8 cellular contexts compared by ENCODE assay signal in the genomic region with DNA sequence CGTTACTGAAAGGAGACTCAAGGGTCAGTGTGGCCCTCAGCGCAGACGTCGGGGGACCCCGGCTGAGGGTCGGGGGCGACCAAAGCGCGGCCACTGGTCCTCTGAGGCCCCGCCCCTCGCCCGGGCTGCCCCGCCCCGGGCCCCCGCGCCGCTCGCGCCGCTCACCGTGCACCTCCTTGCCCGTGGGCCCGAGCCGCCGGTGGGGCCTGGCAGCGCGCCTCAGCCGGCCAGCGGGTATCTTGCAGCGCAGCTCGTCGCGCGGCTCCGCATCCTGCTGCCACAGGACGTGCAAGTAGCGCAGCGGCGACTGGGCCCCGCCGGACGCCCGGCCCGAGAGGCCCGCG. TPM values are rescaled to one million over a fixed set of nuclear protein-coding genes. Genes with fewer than 3 reads are reported as not detected.
DNase-seq lines count a peak whose midpoint lies in the region; ATAC-seq, FAIRE-seq and TF ChIP-seq lines count a peak whose summit lies in the region.

No MANE protein-coding gene starts in this region.

- H2AFZ ChIP-seq in PC-9, result peak overlapping the region; percentile 82
- peak overlapping the region; percentile 85 for H2AFZ ChIP-seq in GM12878 (ENCODE audit: control insufficient read depth, low read depth, low read length)

- peak; percentile 73 for DNase-seq in NCI-H2227 (lab: John Stamatoyannopoulos, UW; ENCODE audit: unreplicated experiment)
- no peak for DNase-seq in NCI-H2227 treated with DMSO at 0.1 percent for 48 hours (lab: John Stamatoyannopoulos, UW)
- DNase-seq in PC-9, result peak in 1 of 2 experiments; percentile 46
- no peak for DNase-seq in GM12878 (ENCODE audit: low read depth, low spot score)
- DNase-seq in kidney glomerular epithelial cell (lab: John Stamatoyannopoulos, UW), result peak; percentile 45
- DNase-seq in stimulated activated CD4-positive, alpha-beta T cell treated with anti-CD3 and anti-CD28 coated beads, Interleukin-4, amount 100 ng/mL, for 48 hours (ENCODE audit: low read depth in 2 of 2), result peak; percentile 43 to 44
- no peak for DNase-seq in glomerular visceral epithelial cell (ENCODE audit: extremely low spot score)

- peaks cover 23% of the 10 kb centered on the region for H3K4me1 ChIP-seq in PC-9 (replicated peaks; ENCODE audit: insufficient read depth)
- peaks cover 8% of the 10 kb centered on the region; the same call in 1 of the 2 replicates for H3K4me1 ChIP-seq in GM12878 (ENCODE audit: control insufficient read depth, insufficient read depth, low read length)

- BruUV-seq in PC-9 (replicated peaks; lab: Mats Ljungman, UMichigan) (no TSS peak), GM12878 (replicated peaks; lab: Mats Ljungman, UMichigan) (no TSS peak)

- no peak for TF ChIP-seq POLR2A in GM12878 (IDR thresholded peaks at IDR 0.05; ENCODE audit: low read depth, low read length)

- H3K36me3 ChIP-seq in PC-9 (ENCODE audit: low read depth) (no peaks in the 10 kb centered on the region), GM12878 (ENCODE audit: control insufficient read depth in 2 of 2, insufficient read depth in 2 of 2, low read length in 1 of 2) (no peaks in the 10 kb centered on the region; a peak in 2 of 4 replicates)

- in situ Hi-C loops in GM12878 (cut with MboI), result no loop called here

- H4K20me1 ChIP-seq in PC-9 (ENCODE audit: insufficient read depth) (peaks cover 9% of the 10 kb centered on the region; the same call in 1 of the 2 replicates), GM12878 (ENCODE audit: control insufficient read depth, insufficient read depth) (no peaks in the 10 kb centered on the region)

- H3K27ac ChIP-seq in PC-9 (peak overlapping the region; percentile 35), GM12878 (ENCODE audit: control insufficient read depth, insufficient read depth) (peak overlapping the region; percentile 51)

- ATAC-seq in HG02798 (IDR thresholded peaks at IDR 0.05; ENCODE audit: poor library complexity, unreplicated experiment), result peak; percentile 40
- peak; percentile 67 for ATAC-seq in GM12878

- CTCF ChIA-PET in PC-9 (lab: Charles Lee) (interaction anchor here (0.5 to 1.7 kb wide), 4 partner anchors 26 to 260 kb away, joined by 3 to 10 read pairs (median 4); partner anchors contain the start of gene GGA1), GM12878 (lab: Yijun Ruan, JAX) (interaction anchor here (0.6 to 4.6 kb wide), 6 partner anchors 8 to 201 kb away, joined by 4 to 32 read pairs (median 6); no protein-coding TSS in a partner anchor)

- H3K79me2 ChIP-seq in PC-9 (ENCODE audit: low read depth) (peaks cover 44% of the 10 kb centered on the region), GM12878 (ENCODE audit: control insufficient read depth, insufficient read depth, low read length) (peaks cover 28% of the 10 kb centered on the region)

- H3K9me3 ChIP-seq in PC-9 (ENCODE audit: insufficient read depth, low read depth), result peaks cover 4% of the 10 kb centered on the region; the same call in 1 of the 2 replicates
- H3K9me3 ChIP-seq in GM12878 (replicated peaks; ENCODE audit: control insufficient read depth, insufficient read depth, low read length), result peaks cover 2% of the 10 kb centered on the region; the same call in 2 of the 3 replicates

- no peaks in the 10 kb centered on the region for H3K27me3 ChIP-seq in PC-9 (ENCODE audit: insufficient read depth, low read depth)
- H3K27me3 ChIP-seq in GM12878 (replicated peaks in 1 of 2; ENCODE audit: control insufficient read depth in 2 of 2, insufficient read depth in 2 of 2, low read length in 1 of 2), result no peaks in the 10 kb centered on the region

- TF ChIP-seq EP300 in GM12878 (IDR thresholded peaks at IDR 0.05; ENCODE audit: borderline replicate concordance in 1 of 2, control insufficient read depth in 1 of 2, low read depth in 2 of 2, low read length in 2 of 2), result no peak

- H3F3A ChIP-seq in PC-9 (ENCODE audit: insufficient read depth, low read depth), result peaks cover 50% of the 10 kb centered on the region

- H3K9me2 ChIP-seq in PC-9 (ENCODE audit: insufficient read depth), result no peaks in the 10 kb centered on the region

- SMC1A ChIA-PET in GM12878 (lab: Charles Lee; ENCODE audit: uncharacterized antibody, unreplicated experiment), result interaction anchor here (0.9 to 1.4 kb wide), 2 partner anchors 9 to 63 kb away, joined by 3 to 4 read pairs; no protein-coding TSS in a partner anchor

- intact Hi-C loops in PC-9 (cut with micrococcal nuclease; ENCODE audit: unreplicated experiment) (loop anchor here (5.0 to 10.0 kb wide), 3 partner anchors 36 to 299 kb away; partner anchors contain the start of genes C22orf23, GCAT and POLR2F), GM12878 (cut with micrococcal nuclease; ENCODE audit: unreplicated experiment) (loop anchor here (10.0 kb wide), 1 partner anchor 911 kb away; the partner anchor contains the start of gene SUN2)

- TF ChIP-seq CTCF in PC-9 (conservative IDR thresholded peaks at IDR 0.05), result no peak
- TF ChIP-seq CTCF in GM12878 (IDR thresholded peaks at IDR 0.05 in 2 of 3, conservative IDR thresholded peaks at IDR 0.05 in 1 of 3; ENCODE audit: control insufficient read depth in 2 of 3, extremely low read depth in 1 of 3, insufficient read depth in 1 of 3, low read depth in 3 of 3, low read length in 3 of 3), result no peak

- H3K4me3 ChIP-seq in PC-9, result peak overlapping the region; percentile 92
- H3K4me3 ChIP-seq in GM12878, result peak overlapping the region; percentile 86

- TF ChIP-seq RAD21 in GM12878 (IDR thresholded peaks at IDR 0.05; ENCODE audit: insufficient read depth, low read depth, low read length), result no peak

- peak overlapping the region; percentile 77 for H3K9ac ChIP-seq in GM12878 (ENCODE audit: control insufficient read depth, insufficient read depth, low read length)

- no peak for FAIRE-seq in GM12878 (lab: Jason Lieb, UNC)

- WGBS in GM12878 (ENCODE audit: insufficient coverage, insufficient replicate concordance, low lambda C conversion rate, missing lambda C conversion rate), result 3% methylated on average over 35 of the region's 46 CpGs

- POLR2A ChIA-PET in PC-9 (lab: Charles Lee; ENCODE audit: unreplicated experiment), result interaction anchor here (0.5 to 0.8 kb wide), 11 partner anchors 21 to 1478 kb away, joined by 3 to 13 read pairs (median 5); partner anchors contain the start of genes GCAT and LGALS1
- POLR2A ChIA-PET in GM12878 (lab: Charles Lee), result interaction anchor here (0.6 to 1.7 kb wide), 12 partner anchors 9 to 862 kb away, joined by 3 to 7 read pairs (median 4); partner anchors contain the start of genes C22orf23, GCAT, GGA1 and GTPBP1

- RAD21 ChIA-PET in GM12878 (lab: Charles Lee; ENCODE audit: unreplicated experiment), result interaction anchor here (0.7 to 1.5 kb wide), 5 partner anchors 9 to 182 kb away, joined by 3 to 5 read pairs (median 3); partner anchors contain the start of genes C22orf23 and POLR2F

- peak overlapping the region; percentile 90 for H3K4me2 ChIP-seq in PC-9
- peak overlapping the region; percentile 72 for H3K4me2 ChIP-seq in GM12878 (ENCODE audit: control insufficient read depth, insufficient read depth)

RNA-seq across cellular contexts. Expression of gene ANKRD54, which starts 0.4 kb away (rescaled TPM):
- total RNA-seq in PC-9 (2021) (32.3 and 33.6 TPM in 2 replicates), GM12878 (2014; rRNA removed) (19.0 and 19.1 TPM in 2 replicates), GM12878 (2014; rRNA removed; fragmentation: Illumina TruSeq; extraction: Trizol) (12.6 and 13.4 TPM in 2 replicates), GM12878 (2021) (15.8 and 18.3 TPM in 2 replicates)
- total RNA-seq in GM12878 (2013; cell fraction: nucleolus; rRNA removed), result 22.8 and 27.3 TPM in 2 replicates
- 5.8 TPM for polyA plus RNA-seq in GM12878 (2011; ENCODE audit: low read depth)
- polyA plus RNA-seq in GM12878 (2011; rRNA removed) (7.5 and 13.7 TPM in 2 replicates), GM12878 (2014; fragmentation: Illumina TruSeq; extraction: Trizol) (10.1 and 13.9 TPM in 2 replicates), GM12878 (2014; fragmentation: Nextera tagmentation; extraction: Ambion mirVana) (1 to 10 TPM; 5.8 to 9.7 TPM), GM12878 (2014; rRNA removed) (21.7 and 22.0 TPM in 2 replicates), GM12878 (2016; fragmentation: Nextera tagmentation; extraction: Ambion mirVana) (10 to 100 TPM; 25.3 to 31.6 TPM)
- 15.4 and 25.6 TPM in 2 replicates for polyA plus RNA-seq in GM12878 (2011; cell fraction: cytosol; rRNA removed)
- polyA plus RNA-seq in GM12878 (2011; cell fraction: nucleus; rRNA removed), result 36.5 and 41.5 TPM in 2 replicates
- 8.3 and 9.9 TPM in 2 replicates for polyA plus RNA-seq in GM12878 (2012)
- polyA minus RNA-seq in GM12878 (2011; rRNA and poly(A)+ RNA removed), result 10.0 and 26.6 TPM in 2 replicates
- polyA minus RNA-seq in GM12878 (2011; cell fraction: cytosol; rRNA and poly(A)+ RNA removed), result 10.2 and 13.5 TPM in 2 replicates
- 6.9 and 13.8 TPM in 2 replicates for polyA minus RNA-seq in GM12878 (2011; cell fraction: nucleus; rRNA and poly(A)+ RNA removed)

RNA-seq across cellular contexts. Expression of gene EIF3L, which starts 5.5 kb away (rescaled TPM):
- total RNA-seq in PC-9 (2021) (566 and 582 TPM in 2 replicates), GM12878 (2014; rRNA removed) (624 and 646 TPM in 2 replicates), GM12878 (2014; rRNA removed; fragmentation: Illumina TruSeq; extraction: Trizol) (493 and 525 TPM in 2 replicates), GM12878 (2021) (593 and 613 TPM in 2 replicates)
- total RNA-seq in GM12878 (2013; cell fraction: nucleolus; rRNA removed), result 152 and 153 TPM in 2 replicates
- 933 TPM for polyA plus RNA-seq in GM12878 (2011; ENCODE audit: low read depth)
- polyA plus RNA-seq in GM12878 (2011; rRNA removed) (1,037 and 1,269 TPM in 2 replicates), GM12878 (2014; fragmentation: Illumina TruSeq; extraction: Trizol) (783 and 881 TPM in 2 replicates), GM12878 (2014; fragmentation: Nextera tagmentation; extraction: Ambion mirVana) (100 to 1,000 TPM; 521 to 732 TPM), GM12878 (2014; rRNA removed) (613 and 643 TPM in 2 replicates), GM12878 (2016; fragmentation: Nextera tagmentation; extraction: Ambion mirVana) (100 to 1,000 TPM; 294 to 302 TPM)
- polyA plus RNA-seq in GM12878 (2011; cell fraction: cytosol; rRNA removed), result 868 and 904 TPM in 2 replicates
- polyA plus RNA-seq in GM12878 (2011; cell fraction: nucleus; rRNA removed), result 244 and 332 TPM in 2 replicates
- 1,002 and 1,217 TPM in 2 replicates for polyA plus RNA-seq in GM12878 (2012)
- 1,170 and 1,376 TPM in 2 replicates for polyA minus RNA-seq in GM12878 (2011; rRNA and poly(A)+ RNA removed)
- polyA minus RNA-seq in GM12878 (2011; cell fraction: cytosol; rRNA and poly(A)+ RNA removed), result 183 and 194 TPM in 2 replicates
- 89.0 and 104 TPM in 2 replicates for polyA minus RNA-seq in GM12878 (2011; cell fraction: nucleus; rRNA and poly(A)+ RNA removed)

RNA-seq across cellular contexts. Expression of gene GALR3, which starts 20.5 kb away (rescaled TPM):
- total RNA-seq in PC-9 (2021) (0.31 and 0.45 TPM in 2 replicates), GM12878 (2014; rRNA removed) (not detected in 2 replicates), GM12878 (2014; rRNA removed; fragmentation: Illumina TruSeq; extraction: Trizol) (not detected in 2 replicates), GM12878 (2021) (not detected in 2 replicates)
- total RNA-seq in GM12878 (2013; cell fraction: nucleolus; rRNA removed), result 0.96 TPM in 1 of 2 replicates, not detected in the other
- not detected for polyA plus RNA-seq in GM12878 (2011; ENCODE audit: low read depth)
- polyA plus RNA-seq in GM12878 (2011; rRNA removed) (not detected in 2 replicates), GM12878 (2014; fragmentation: Illumina TruSeq; extraction: Trizol) (not detected in 2 replicates), GM12878 (2014; fragmentation: Nextera tagmentation; extraction: Ambion mirVana) (not detected), GM12878 (2014; rRNA removed) (not detected in 2 replicates), GM12878 (2016; fragmentation: Nextera tagmentation; extraction: Ambion mirVana) (not detected)
- polyA plus RNA-seq in GM12878 (2011; cell fraction: cytosol; rRNA removed), result not detected in 2 replicates
- 0.13 and 0.19 TPM in 2 replicates for polyA plus RNA-seq in GM12878 (2011; cell fraction: nucleus; rRNA removed)
- not detected in 2 replicates for polyA plus RNA-seq in GM12878 (2012)
- polyA minus RNA-seq in GM12878 (2011; rRNA and poly(A)+ RNA removed), result 0.26 TPM in 1 of 2 replicates, not detected in the other
- not detected in 2 replicates for polyA minus RNA-seq in GM12878 (2011; cell fraction: cytosol; rRNA and poly(A)+ RNA removed)
- not detected in 2 replicates for polyA minus RNA-seq in GM12878 (2011; cell fraction: nucleus; rRNA and poly(A)+ RNA removed)

RNA-seq across cellular contexts. Expression of gene GCAT, which starts 36.0 kb away (rescaled TPM):
- total RNA-seq in PC-9 (2021) (32.3 and 37.7 TPM in 2 replicates), GM12878 (2014; rRNA removed) (28.6 and 32.6 TPM in 2 replicates), GM12878 (2014; rRNA removed; fragmentation: Illumina TruSeq; extraction: Trizol) (8.9 and 9.3 TPM in 2 replicates), GM12878 (2021) (21.8 and 22.8 TPM in 2 replicates)
- total RNA-seq in GM12878 (2013; cell fraction: nucleolus; rRNA removed), result 6.9 and 8.0 TPM in 2 replicates
- polyA plus RNA-seq in GM12878 (2011; ENCODE audit: low read depth), result 4.3 TPM
- polyA plus RNA-seq in GM12878 (2011; rRNA removed) (4.0 and 10.8 TPM in 2 replicates), GM12878 (2014; fragmentation: Illumina TruSeq; extraction: Trizol) (1.7 and 7.2 TPM in 2 replicates), GM12878 (2014; fragmentation: Nextera tagmentation; extraction: Ambion mirVana) (1 to 10 TPM in 1 of 2 experiments, under 1 TPM in 1; 0.95 to 2.4 TPM), GM12878 (2014; rRNA removed) (19.9 and 20.8 TPM in 2 replicates), GM12878 (2016; fragmentation: Nextera tagmentation; extraction: Ambion mirVana) (10 to 100 TPM; 29.9 to 34.3 TPM)
- 15.6 and 21.1 TPM in 2 replicates for polyA plus RNA-seq in GM12878 (2011; cell fraction: cytosol; rRNA removed)
- 22.0 and 24.7 TPM in 2 replicates for polyA plus RNA-seq in GM12878 (2011; cell fraction: nucleus; rRNA removed)
- 13.1 and 13.3 TPM in 2 replicates for polyA plus RNA-seq in GM12878 (2012)
- polyA minus RNA-seq in GM12878 (2011; rRNA and poly(A)+ RNA removed), result 7.3 and 14.1 TPM in 2 replicates
- 8.1 and 8.8 TPM in 2 replicates for polyA minus RNA-seq in GM12878 (2011; cell fraction: cytosol; rRNA and poly(A)+ RNA removed)
- polyA minus RNA-seq in GM12878 (2011; cell fraction: nucleus; rRNA and poly(A)+ RNA removed), result 5.7 and 6.0 TPM in 2 replicates

Comparison
In these comparisons a context has a peak if more than half of its experiments do, and no peak if none do; other contexts are left out.
1. DNase-seq: peak in NCI-H2227 (single experiment), kidney glomerular epithelial cell (single experiment) and stimulated activated CD4-positive, alpha-beta T cell treated with anti-CD3 and anti-CD28 coated beads, Interleukin-4, amount 100 ng/mL, for 48 hours (2 of 2); none in NCI-H2227 treated with DMSO at 0.1 percent for 48 hours (single experiment), GM12878 (single experiment) and glomerular visceral epithelial cell (single experiment).